8 cellular contexts compared by ENCODE assay signal in the genomic region with DNA sequence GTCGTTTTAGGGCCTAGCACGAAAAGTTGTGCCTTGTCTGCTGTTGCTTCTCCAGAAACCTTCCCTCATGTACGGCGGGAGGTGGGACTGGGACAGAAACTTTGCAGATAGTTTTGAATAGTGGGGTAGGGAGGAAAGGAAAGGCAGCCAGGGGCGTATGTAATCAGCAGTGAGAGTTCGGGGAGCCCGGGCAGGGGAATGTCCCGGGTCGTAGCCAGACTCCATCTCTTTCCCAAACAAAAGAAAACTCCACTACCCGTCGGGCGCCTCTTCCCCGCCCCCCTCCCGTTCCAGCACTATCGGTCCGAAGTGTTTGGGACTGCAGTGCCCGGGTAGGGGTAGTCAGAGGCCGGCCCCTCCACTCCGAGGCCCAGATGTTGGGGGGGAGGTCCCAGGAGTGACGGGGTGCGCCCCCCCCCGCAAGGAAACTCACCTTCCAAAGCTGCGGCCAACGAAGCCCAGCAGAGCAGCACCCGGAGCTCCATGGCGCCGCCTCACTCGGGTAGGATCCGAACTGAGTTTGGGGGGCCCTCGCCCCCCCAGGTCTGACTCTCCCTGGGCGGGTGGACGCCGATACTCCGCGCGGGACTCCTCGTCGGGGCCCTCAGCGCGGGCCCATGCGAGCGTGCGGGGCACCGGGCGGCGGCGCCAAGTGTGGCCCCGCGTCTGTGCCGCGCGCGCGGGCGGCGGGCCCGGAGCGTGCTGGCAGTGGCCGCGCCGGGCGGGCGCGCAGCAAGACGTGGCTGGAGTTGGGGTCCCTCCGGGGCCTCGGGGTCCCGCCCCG. TPM values are rescaled to one million over a fixed set of nuclear protein-coding genes. Genes with fewer than 3 reads are reported as not detected.
A peak's percentile ranks its signal among the peaks of the same experiment; 100 is the strongest.
DNase-seq lines count a peak whose midpoint lies in the region; ATAC-seq and TF ChIP-seq lines count a peak whose summit lies in the region.

No MANE protein-coding gene starts in this region.

- peak overlapping the region; percentile 71 for H2BK120ac ChIP-seq in trophoblast cell (ENCODE audit: insufficient read depth, low read length, poor library complexity)

- H3K36me3 ChIP-seq in trophoblast cell (ENCODE audit: control insufficient read depth in 1 of 2, insufficient read depth in 2 of 2, low read length in 2 of 2): peaks cover 29 to 33% of the 10 kb centered on the region in 2 experiments

- peaks cover 18 to 26% (median 25%) of the 10 kb centered on the region in 3 donors for H3K4me1 Mint-ChIP-seq in T-cell

- H3K4me3 ChIP-seq in trophoblast cell (ENCODE audit: low read depth, low read length): peak overlapping the region; percentile 91

- peak overlapping the region; percentile 90 for H3K18ac ChIP-seq in trophoblast cell (ENCODE audit: low read length)

- peak overlapping the region; percentile 78 for H2BK5ac ChIP-seq in trophoblast cell (ENCODE audit: low read depth, low read length, poor library complexity)

- peaks cover 30% of the 10 kb centered on the region for H3K79me1 ChIP-seq in trophoblast cell (ENCODE audit: low read length)

- peak; percentile 30 for DNase-seq in ELR (ENCODE audit: low read depth)
- DNase-seq in T-cell: no peak
- peak in 1 of 2 donors; percentile 25 for DNase-seq in foreskin keratinocyte
- DNase-seq in trophoblast cell: no peak
- DNase-seq in SK-N-DZ (ENCODE audit: low spot score): no peak
- DNase-seq in SIG-M5 treated with dmso at 0.1 percent for 504 hours (lab: John Stamatoyannopoulos, UW; ENCODE audit: unreplicated experiment): no peak

- POLR2A ChIA-PET in T-cell (lab: Charles Lee): no interaction called here

- peaks cover 26 to 46% of the 10 kb centered on the region in 2 donors for H3K27me3 Mint-ChIP-seq in T-cell

- peak overlapping the region; percentile 74 for H2AFZ ChIP-seq in trophoblast cell (ENCODE audit: insufficient read depth, low read length, poor library complexity)

- H3K4me3 Mint-ChIP-seq in T-cell: peak overlapping the region; percentile 70 to 80 (median 76)

- H3K4me1 ChIP-seq in foreskin keratinocyte (no peaks in the 10 kb centered on the region), trophoblast cell (ENCODE audit: control insufficient read depth in 1 of 2, insufficient read depth in 2 of 2, low read length in 2 of 2) (peaks cover 13 to 19% of the 10 kb centered on the region in 2 experiments)

- H3K27ac Mint-ChIP-seq in T-cell: no peak overlapping the region

- no peak for TF ChIP-seq CTCF in foreskin keratinocyte (conservative IDR thresholded peaks at IDR 0.05)

- H2BK12ac ChIP-seq in trophoblast cell (ENCODE audit: low read length): peak overlapping the region; percentile 18

- WGBS in trophoblast cell (ENCODE audit: extremely low coverage, insufficient coverage, insufficient read length): no CpG with 5 or more reads among the region's 69 CpGs

- peak overlapping the region; percentile 86 for H3K9ac ChIP-seq in trophoblast cell (ENCODE audit: low read length)

- peak overlapping the region; percentile 84 for H4K8ac ChIP-seq in trophoblast cell (ENCODE audit: low read depth, low read length)

- CTCF ChIA-PET in T-cell (lab: Charles Lee): no interaction called here

- H3K9me3 Mint-ChIP-seq in T-cell: no peaks in the 10 kb centered on the region

- H3K27me3 ChIP-seq in foreskin keratinocyte (no peaks in the 10 kb centered on the region), trophoblast cell (ENCODE audit: insufficient read depth, low read length) (no peaks in the 10 kb centered on the region)

- H3K4ac ChIP-seq in trophoblast cell (ENCODE audit: low read depth, low read length): peak overlapping the region; percentile 98

- no peak overlapping the region for H3K23ac ChIP-seq in trophoblast cell (ENCODE audit: low read length)

- no peaks in the 10 kb centered on the region for H3K36me3 Mint-ChIP-seq in T-cell

- ATAC-seq in T-cell (replicated peaks in 1 of 4) (peak; percentile 36 to 54 (median 50)), foreskin keratinocyte (peak; percentile 5), GM18502 (IDR thresholded peaks at IDR 0.05; ENCODE audit: poor library complexity, unreplicated experiment) (no peak), HG03432 (IDR thresholded peaks at IDR 0.05; ENCODE audit: unreplicated experiment) (no peak)

- peak overlapping the region; percentile 92 for H3K14ac ChIP-seq in trophoblast cell (ENCODE audit: low read length)

- H2AK5ac ChIP-seq in trophoblast cell (ENCODE audit: low read length): peak overlapping the region; percentile 85

- peak overlapping the region; percentile 78 for H4K12ac ChIP-seq in trophoblast cell (ENCODE audit: low read depth, low read length)

- H4K91ac ChIP-seq in trophoblast cell (ENCODE audit: low read depth, low read length): peak overlapping the region; percentile 94

- H3K4me2 ChIP-seq in trophoblast cell (ENCODE audit: low read length): peak overlapping the region; percentile 63

- no peaks in the 10 kb centered on the region for H3K9me3 ChIP-seq in trophoblast cell (ENCODE audit: insufficient read depth, low read depth, low read length)

- H3K27ac ChIP-seq in foreskin keratinocyte (peak overlapping the region; percentile 78), trophoblast cell (ENCODE audit: low read depth, low read length) (peak overlapping the region; percentile 55)

- H3K79me2 ChIP-seq in trophoblast cell (ENCODE audit: control insufficient read depth, insufficient read depth, low read length, poor library complexity): peaks cover 29% of the 10 kb centered on the region

RNA-seq across cellular contexts. Expression of gene EPHB4, which starts 0.6 kb away (rescaled TPM):
- total RNA-seq in T-cell: 10 to 100 TPM in 2 of 5 donors, 1 to 10 TPM in 3; 7.8 to 12.7 (median 9.5) TPM
- total RNA-seq in foreskin keratinocyte: 94.3 and 98.0 TPM in 2 replicates
- polyA plus RNA-seq in foreskin keratinocyte: 53.5 and 55.4 TPM in 2 replicates
- polyA plus RNA-seq in trophoblast cell (2013): 103 and 106 TPM in 2 replicates
- polyA plus RNA-seq in SK-N-DZ (2014; cell fraction: cytosol; rRNA removed): 1.9 and 3.4 TPM in 2 replicates
- 1.2 and 1.4 TPM in 2 replicates for polyA plus RNA-seq in SK-N-DZ (2014; cell fraction: nucleus; rRNA removed)

RNA-seq across cellular contexts. Expression of gene SLC12A9, which starts 25.8 kb away (rescaled TPM):
- total RNA-seq in T-cell (10 to 100 TPM; 49.9 to 72.6 (median 70.2) TPM), foreskin keratinocyte (18.2 and 18.3 TPM in 2 replicates)
- 17.1 and 17.4 TPM in 2 replicates for polyA plus RNA-seq in foreskin keratinocyte
- 18.4 and 20.0 TPM in 2 replicates for polyA plus RNA-seq in trophoblast cell (2013)
- 12.9 and 13.8 TPM in 2 replicates for polyA plus RNA-seq in SK-N-DZ (2014; cell fraction: cytosol; rRNA removed)
- polyA plus RNA-seq in SK-N-DZ (2014; cell fraction: nucleus; rRNA removed): 24.2 and 33.9 TPM in 2 replicates

RNA-seq across cellular contexts. Expression of gene TRIP6, which starts 40.4 kb away (rescaled TPM):
- total RNA-seq in T-cell (10 to 100 TPM in 2 of 5 donors, 1 to 10 TPM in 3; 5.6 to 14.6 (median 8.8) TPM), foreskin keratinocyte (161 and 162 TPM in 2 replicates)
- 190 and 192 TPM in 2 replicates for polyA plus RNA-seq in foreskin keratinocyte
- polyA plus RNA-seq in trophoblast cell (2013): 75.4 and 76.0 TPM in 2 replicates
- polyA plus RNA-seq in SK-N-DZ (2014; cell fraction: cytosol; rRNA removed): 0.49 and 2.7 TPM in 2 replicates
- 2.1 and 11.7 TPM in 2 replicates for polyA plus RNA-seq in SK-N-DZ (2014; cell fraction: nucleus; rRNA removed)

RNA-seq across cellular contexts. Expression of gene SRRT, which starts 48.2 kb away (rescaled TPM):
- total RNA-seq in T-cell: 100 to 1,000 TPM; 224 to 308 (median 243) TPM
- 96.0 and 120 TPM in 2 replicates for total RNA-seq in foreskin keratinocyte
- 97.9 and 113 TPM in 2 replicates for polyA plus RNA-seq in foreskin keratinocyte
- 115 and 117 TPM in 2 replicates for polyA plus RNA-seq in trophoblast cell (2013)
- polyA plus RNA-seq in SK-N-DZ (2014; cell fraction: cytosol; rRNA removed): 90.7 and 111 TPM in 2 replicates
- 447 and 506 TPM in 2 replicates for polyA plus RNA-seq in SK-N-DZ (2014; cell fraction: nucleus; rRNA removed)

Comparison
In these comparisons a context has a peak if more than half of its experiments do, and no peak if none do; other contexts are left out.
1. ATAC-seq: peak in T-cell (4 of 4) and foreskin keratinocyte (single experiment); none in GM18502 (single experiment) and HG03432 (single experiment).
2. RNA of gene TRIP6, which starts 40.4 kb away (total RNA-seq): 161 to 162 TPM in foreskin keratinocyte; 5.6 to 14.6 TPM in T-cell; every median in the first group is over 10 times any median in the second.